Comparison of ENCODE assay signal across 13 cellular contexts in the genomic region with DNA sequence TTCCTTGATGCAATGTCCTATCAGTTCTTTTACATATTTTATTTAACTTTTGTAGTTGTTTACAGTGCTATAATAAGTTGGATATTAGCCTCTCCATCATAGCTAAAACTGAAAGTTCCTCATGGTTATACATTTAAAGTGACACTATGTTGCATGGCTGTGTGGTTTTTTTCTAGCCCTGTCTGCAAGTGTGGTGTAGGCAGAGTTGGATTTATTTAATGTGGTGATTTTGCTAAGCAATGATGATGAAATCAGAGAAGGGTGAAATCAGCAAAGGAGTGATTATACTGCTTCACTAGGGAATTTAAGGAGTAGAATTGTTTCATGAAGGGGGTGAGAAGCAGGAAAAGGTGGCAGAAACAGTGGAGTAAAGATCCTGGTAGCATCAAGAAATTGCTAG.
"Had no signal": no experiment of that assay in that cellular context is flagged by ENCODE, and none has a peak within 500 bp of the region (broad histone marks: within the 10 kb centered on the region; RNA-seq: fewer than 3 reads in every experiment).

No MANE protein-coding gene starts in this region.

- H3K27me3 ChIP-seq: cardiac muscle cell, neutrophil, SJSA1, stomach had no signal

- H3K4me1 Mint-ChIP-seq: activated B cell treated with CpG ODN at 0.5 μM for 24 hours, endodermal cell, naive B cell had no signal

- H3K9me3 Mint-ChIP-seq: activated B cell treated with CpG ODN at 0.5 μM for 24 hours, endodermal cell had no signal

- H3K27ac Mint-ChIP-seq: activated B cell treated with CpG ODN at 0.5 μM for 24 hours, endodermal cell, naive B cell had no signal

- H3K4me3 Mint-ChIP-seq: activated B cell treated with CpG ODN at 0.5 μM for 24 hours, endodermal cell, naive B cell had no signal

- H3K4me3 ChIP-seq: cardiac muscle cell, left ventricle myocardium inferior, SJSA1, stomach had no signal

- H3K27ac ChIP-seq: cardiac muscle cell, left ventricle myocardium inferior, neutrophil, SJSA1, stomach had no signal

- H3K4me1 ChIP-seq: left ventricle myocardium inferior, SJSA1, stomach had no signal

- H3K36me3 ChIP-seq: neutrophil had no signal

- DNase-seq: activated B cell treated with CpG ODN at 0.5 μM for 24 hours; activated CD4-positive, alpha-beta T cell treated with anti-CD3 and anti-CD28 coated beads for 48 hours; activated gamma-delta T cell treated with Interleukin-2 at 50 U/mL for 16 hours; activated T-cell treated with anti-CD3 and anti-CD28 coated beads, Interleukin-2, amount 50 U/mL, for 1 hour; left ventricle myocardium inferior; naive B cell; stimulated activated CD4-positive, alpha-beta T cell treated with anti-CD3 and anti-CD28 coated beads, Interleukin-15, amount 100 ng/mL, for 24 hours; stimulated activated CD4-positive, alpha-beta T cell treated with anti-CD3 and anti-CD28 coated beads, Interleukin-4, amount 100 ng/mL, for 1 hour; stomach had no signal

- H3K36me3 Mint-ChIP-seq: naive B cell had no signal

- H3K9me3 ChIP-seq: left ventricle myocardium inferior, neutrophil, SJSA1, stomach had no signal
